ENCODE assay signal across 2 cellular contexts in genomic region chr16:15542734-15543347, GRCh38.
TF ChIP-seq lines count a peak whose summit lies in the region.

No MANE protein-coding gene starts in this region.

TF ChIP-seq in GM12878, 131 proteins besides CTCF, POLR2A, EP300 and RAD21:
- no peak for TF ChIP-seq POU2F2 (IDR thresholded peaks at IDR 0.05; ENCODE audit: borderline replicate concordance, low read depth, low read length)
- TF ChIP-seq, protein P1, sequence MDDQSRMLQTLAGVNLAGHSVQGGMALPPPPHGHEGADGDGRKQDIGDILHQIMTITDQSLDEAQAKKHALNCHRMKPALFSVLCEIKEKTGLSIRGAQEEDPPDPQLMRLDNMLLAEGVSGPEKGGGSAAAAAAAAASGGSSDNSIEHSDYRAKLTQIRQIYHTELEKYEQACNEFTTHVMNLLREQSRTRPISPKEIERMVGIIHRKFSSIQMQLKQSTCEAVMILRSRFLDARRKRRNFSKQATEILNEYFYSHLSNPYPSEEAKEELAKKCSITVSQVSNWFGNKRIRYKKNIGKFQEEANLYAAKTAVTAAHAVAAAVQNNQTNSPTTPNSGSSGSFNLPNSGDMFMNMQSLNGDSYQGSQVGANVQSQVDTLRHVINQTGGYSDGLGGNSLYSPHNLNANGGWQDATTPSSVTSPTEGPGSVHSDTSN (IDR thresholded peaks at IDR 0.05; ENCODE audit: insufficient replicate concordance, low read depth, low read length), result no peak
- no peak for TF ChIP-seq MYB (IDR thresholded peaks at IDR 0.05; ENCODE audit: borderline replicate concordance, low read depth, low read length)
- TF ChIP-seq E4F1 (IDR thresholded peaks at IDR 0.05; ENCODE audit: borderline replicate concordance, partially characterized antibody), result no peak
- no peak for TF ChIP-seq CHD1 (IDR thresholded peaks at IDR 0.05; ENCODE audit: low read depth, low read length)
- TF ChIP-seq ZZZ3 (IDR thresholded peaks at IDR 0.05; ENCODE audit: control insufficient read depth, insufficient read length, low read depth), result no peak
- TF ChIP-seq E2F4 (IDR thresholded peaks at IDR 0.05; ENCODE audit: low read depth, low read length), result no peak
- no peak for TF ChIP-seq NRF1 (conservative IDR thresholded peaks at IDR 0.05; ENCODE audit: low read depth, low read length)
- TF ChIP-seq, protein P2, sequence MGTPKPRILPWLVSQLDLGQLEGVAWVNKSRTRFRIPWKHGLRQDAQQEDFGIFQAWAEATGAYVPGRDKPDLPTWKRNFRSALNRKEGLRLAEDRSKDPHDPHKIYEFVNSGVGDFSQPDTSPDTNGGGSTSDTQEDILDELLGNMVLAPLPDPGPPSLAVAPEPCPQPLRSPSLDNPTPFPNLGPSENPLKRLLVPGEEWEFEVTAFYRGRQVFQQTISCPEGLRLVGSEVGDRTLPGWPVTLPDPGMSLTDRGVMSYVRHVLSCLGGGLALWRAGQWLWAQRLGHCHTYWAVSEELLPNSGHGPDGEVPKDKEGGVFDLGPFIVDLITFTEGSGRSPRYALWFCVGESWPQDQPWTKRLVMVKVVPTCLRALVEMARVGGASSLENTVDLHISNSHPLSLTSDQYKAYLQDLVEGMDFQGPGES (IDR thresholded peaks at IDR 0.05), result no peak

TF ChIP-seq in H1, 55 proteins besides CTCF, POLR2A, EP300 and RAD21:
- TF ChIP-seq POU5F1 (IDR thresholded peaks at IDR 0.05; ENCODE audit: low read depth, low read length) (no peak), SIRT6 (IDR thresholded peaks at IDR 0.05; ENCODE audit: low read length) (no peak), CREB1 (IDR thresholded peaks at IDR 0.05) (no peak), ZNF274 (IDR thresholded peaks at IDR 0.05; ENCODE audit: borderline replicate concordance, extremely low read depth, low read length) (no peak), KDM1A (IDR thresholded peaks at IDR 0.05; ENCODE audit: borderline replicate concordance, low read length) (no peak)
